Comparison of ENCODE assay signal across 8 cellular contexts in the genomic region with DNA sequence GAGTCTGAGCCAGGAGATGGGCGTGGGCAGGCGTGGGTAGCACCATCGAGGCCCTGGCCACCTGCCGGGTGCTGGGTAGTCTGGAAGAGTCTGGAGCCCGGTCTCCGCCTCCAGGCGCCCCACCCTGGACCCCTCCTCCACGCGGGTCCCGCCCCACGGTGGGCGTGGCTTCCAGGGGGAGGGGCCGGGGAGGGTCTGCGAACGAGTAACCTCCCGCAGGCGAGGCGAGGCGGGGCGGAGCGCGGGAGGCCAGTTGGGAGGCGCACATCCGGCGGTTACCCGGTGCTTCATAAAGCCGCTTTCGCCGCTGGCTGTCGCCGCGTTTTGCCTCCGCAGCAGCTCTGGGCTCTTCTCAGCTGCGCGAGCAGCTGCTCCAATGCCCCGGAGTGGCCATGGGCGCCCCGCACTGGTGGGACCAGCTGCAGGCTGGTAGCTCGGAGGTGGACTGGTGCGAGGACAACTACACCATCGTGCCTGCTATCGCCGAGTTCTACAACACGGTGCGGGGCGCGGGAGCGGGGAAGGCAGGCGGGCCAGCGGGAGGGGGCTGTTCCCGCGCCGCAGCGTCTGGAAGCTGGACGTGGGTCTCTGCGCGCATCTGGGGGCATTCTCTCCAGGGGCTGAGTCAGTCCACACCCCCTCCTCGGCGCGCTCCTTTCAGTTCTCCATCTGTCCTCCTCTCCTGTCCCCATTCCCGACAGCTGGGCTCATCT. TPM values are rescaled to one million over a fixed set of nuclear protein-coding genes. Genes with fewer than 3 reads are reported as not detected.
DNase-seq lines count a peak whose midpoint lies in the region; ATAC-seq and TF ChIP-seq lines count a peak whose summit lies in the region.

A gene (plus strand): TSS at position 317 of the 713 bp plus-strand sequence. CDS start 76 bp downstream, at position 393.

- DNase-seq in ELF-1 (ENCODE audit: low read depth, low spot score) (peak; percentile 96), GM23248 (peak; percentile 89), Karpas-422 (peak; percentile 97), RKO (ENCODE audit: low spot score) (peak; percentile 87), fibroblast of the aortic adventitia (ENCODE audit: low read depth) (peak; percentile 71)
- DNase-seq in activated T-helper 9 cell treated with anti-CD3 and anti-CD28 coated beads, Interleukin-2, amount 50 U/mL, for 16 hours (ENCODE audit: low read depth): peak; percentile 93
- peak; percentile 97 for DNase-seq in stimulated activated naive CD8-positive, alpha-beta T cell treated with anti-CD3 and anti-CD28 coated beads, Interleukin-15, Interleukin-2, amounts not matched to agents 100 U/mL and 50 U/mL, for 24 hours

- H3K4me1 ChIP-seq in GM23248 (ENCODE audit: insufficient read depth): peaks cover 23% of the 10 kb centered on the region
- peaks cover 14% of the 10 kb centered on the region for H3K4me1 ChIP-seq in Karpas-422 (ENCODE audit: low read length)

- H3K36me3 ChIP-seq in GM23248 (ENCODE audit: low read depth): no peaks in the 10 kb centered on the region
- no peaks in the 10 kb centered on the region for H3K36me3 ChIP-seq in Karpas-422 (ENCODE audit: insufficient read depth, low read length)

- H3K4me1 Mint-ChIP-seq in nephron: peaks cover 8% of the 10 kb centered on the region

- no peaks in the 10 kb centered on the region for H3K79me2 ChIP-seq in GM23248 (ENCODE audit: insufficient read depth)
- H3K79me2 ChIP-seq in Karpas-422 (ENCODE audit: low read length): no peaks in the 10 kb centered on the region

- H3K9me3 ChIP-seq in GM23248 (ENCODE audit: low read depth): no peaks in the 10 kb centered on the region
- no peaks in the 10 kb centered on the region for H3K9me3 ChIP-seq in Karpas-422 (ENCODE audit: low read length)

- peak within 1 kb of the TSS; percentile 98 for H3K4me2 ChIP-seq in GM23248 (ENCODE audit: unreplicated experiment)
- peak within 1 kb of the TSS; percentile 97 for H3K4me2 ChIP-seq in Karpas-422 (ENCODE audit: low read depth, low read length, poor library complexity, severe bottlenecking)

- 1 to 2% methylated on average over 46 to 60 of the region's 61 CpGs for WGBS in GM23248 (ENCODE audit: low coverage in 1 of 2, low lambda C conversion rate in 2 of 2, missing lambda C conversion rate in 2 of 2), 2 experiments

- peak within 1 kb of the TSS; percentile 91 for H3K4me3 ChIP-seq in GM23248
- H3K4me3 ChIP-seq in Karpas-422 (ENCODE audit: low read length): peak within 1 kb of the TSS; percentile 89
- peak within 1 kb of the TSS; percentile 89 for H3K4me3 ChIP-seq in fibroblast of the aortic adventitia (ENCODE audit: low read depth, low read length)

- in situ Hi-C loops in GM23248 (cut with MboI): no loop called here

- H3K9me2 ChIP-seq in GM23248 (ENCODE audit: insufficient read depth) (no peaks in the 10 kb centered on the region), Karpas-422 (replicated peaks; ENCODE audit: insufficient read depth, low read length) (no peaks in the 10 kb centered on the region)

- peaks cover 29% of the 10 kb centered on the region for H3K27me3 Mint-ChIP-seq in nephron (ENCODE audit: low read depth)

- H3K27ac ChIP-seq in GM23248 (no peak within 1 kb of the TSS), Karpas-422 (ENCODE audit: low read length) (no peak within 1 kb of the TSS)

- peaks cover 2% of the 10 kb centered on the region for H3K9me3 Mint-ChIP-seq in nephron

- peak within 1 kb of the TSS; percentile 20 to 78 (median 50) for H3K27ac Mint-ChIP-seq in nephron

- H3K4me3 Mint-ChIP-seq in nephron: peak within 1 kb of the TSS; percentile 97 to 99 (median 98)

- ATAC-seq in stimulated activated naive CD8-positive, alpha-beta T cell treated with anti-CD3 and anti-CD28 coated beads, Interleukin-15, Interleukin-2, amounts not matched to agents 100 U/mL and 50 U/mL, for 24 hours: peak; percentile 97

- peaks cover 27% of the 10 kb centered on the region for H3F3A ChIP-seq in GM23248 (ENCODE audit: insufficient read depth)

- H2AFZ ChIP-seq in GM23248: peak within 1 kb of the TSS; percentile 89
- peak within 1 kb of the TSS; percentile 87 for H2AFZ ChIP-seq in Karpas-422 (ENCODE audit: low read length)

- no peaks in the 10 kb centered on the region for H3K36me3 Mint-ChIP-seq in nephron (ENCODE audit: low read depth)

- H3K9ac ChIP-seq in GM23248 (peak within 1 kb of the TSS; percentile 61), Karpas-422 (ENCODE audit: low read length) (peak within 1 kb of the TSS; percentile 71)

- no peaks in the 10 kb centered on the region for H3K27me3 ChIP-seq in GM23248 (replicated peaks; ENCODE audit: insufficient read depth)
- H3K27me3 ChIP-seq in Karpas-422 (ENCODE audit: low read length): no peaks in the 10 kb centered on the region

- H4K20me1 ChIP-seq in GM23248 (ENCODE audit: insufficient read depth) (no peaks in the 10 kb centered on the region), Karpas-422 (ENCODE audit: insufficient read depth, low read depth, low read length) (no peaks in the 10 kb centered on the region)

- TF ChIP-seq CTCF in fibroblast of the aortic adventitia (IDR thresholded peaks at IDR 0.05; ENCODE audit: insufficient read depth, low read length) (no peak), nephron (IDR thresholded peaks at IDR 0.05; ENCODE audit: unreplicated experiment in 3 of 3) (no peak)

RNA-seq across cellular contexts. Expression of the gene that starts here (rescaled TPM):
- 0.76 and 3.7 TPM in 2 replicates for total RNA-seq in GM23248 (2014; rRNA removed; shearing (Covaris generic))
- polyA plus RNA-seq in GM23248 (2016; fragmentation: Nextera tagmentation; extraction: Ambion mirVana): 0.30 and 0.48 TPM in 2 replicates
- total RNA-seq in Karpas-422 (2014; rRNA removed; shearing (Covaris generic); ENCODE audit: low replicate concordance): 0.87 and 1.1 TPM in 2 replicates
- 1.3 and 2.4 TPM in 2 replicates for total RNA-seq in fibroblast of the aortic adventitia (ENCODE audit: low replicate concordance)
